Comparison of ENCODE assay signal across 9 cellular contexts in genomic region chr1:31666290-31666963, GRCh38. TPM values are rescaled to one million over a fixed set of nuclear protein-coding genes. Genes with fewer than 3 reads are reported as not detected.
DNase-seq lines count a peak whose midpoint lies in the region; ATAC-seq, FAIRE-seq and TF ChIP-seq lines count a peak whose summit lies in the region.
"Had no signal": no experiment of that assay in that cellular context is flagged by ENCODE, and none has a peak within 500 bp of the region (broad histone marks: within the 10 kb centered on the region; RNA-seq: fewer than 3 reads in every experiment).

No MANE protein-coding gene starts in this region.

- no peak overlapping the region for H3K4me2 ChIP-seq in PC-3 (ENCODE audit: low read length)

- H3K4me1 Mint-ChIP-seq in stimulated activated memory B cell treated with anti-CD40 and anti-IgM and Interleukin-4, amounts not matched to agents 10 μg/mL and 1 μg/mL and 100 μg/mL, for 72 hours = peaks cover 17% of the 10 kb centered on the region

- BruUV-seq in PC-3 (replicated peaks; lab: Mats Ljungman, UMichigan) = no TSS peak

- H3K4me1 ChIP-seq in PC-3 (ENCODE audit: insufficient read depth, low read length) = peaks cover 28% of the 10 kb centered on the region
- H3K4me1 ChIP-seq in esophagus squamous epithelium = peaks cover 28 to 61% (median 48%) of the 10 kb centered on the region in 3 donors
- H3K4me1 ChIP-seq in pancreas = peaks cover 0 to 8% (median 6%) of the 10 kb centered on the region in 3 donors

- no peaks in the 10 kb centered on the region for H3K36me3 ChIP-seq in PC-3 (ENCODE audit: low read depth, low read length)
- no peaks in the 10 kb centered on the region for H3K36me3 ChIP-seq in esophagus squamous epithelium
- no peaks in the 10 kb centered on the region for H3K36me3 ChIP-seq in pancreas

- POLR2A ChIA-PET in PC-3 (lab: Charles Lee; ENCODE audit: unreplicated experiment) = no interaction called here

- TF ChIP-seq CTCF in PC-3 (conservative IDR thresholded peaks at IDR 0.05; ENCODE audit: low read depth, low read length) = no peak
- no peak for TF ChIP-seq CTCF in esophagus squamous epithelium (IDR thresholded peaks at IDR 0.05)
- no peak for TF ChIP-seq CTCF in pancreas (IDR thresholded peaks at IDR 0.05)

- WGBS in esophagus squamous epithelium, 2 donors = 21 to 55% methylated on average over 8 to 9 of the region's 9 CpGs
- 58 to 63% methylated on average over 9 of the region's 9 CpGs for WGBS in pancreas, 2 donors

- intact Hi-C loops in PC-3 (cut with micrococcal nuclease) (no loop called here), esophagus squamous epithelium (cut with DNase I) (loop anchor here (10.0 kb wide), 1 partner anchor 298 kb away; no protein-coding TSS in a partner anchor), pancreas (cut with DNase I) (no loop called here)

- H3K4me3 ChIP-seq in PC-3 (ENCODE audit: low read length) (no peak overlapping the region), esophagus squamous epithelium (no peak overlapping the region), pancreas (no peak overlapping the region)

- CTCF ChIA-PET in PC-3 (lab: Charles Lee) = interaction anchor here (0.9 to 1.6 kb wide), 5 partner anchors 35 to 123 kb away, joined by 3 to 6 read pairs (median 3); no protein-coding TSS in a partner anchor

- peak overlapping the region; percentile 50; the same call in 1 of the 2 replicates for H2AFZ ChIP-seq in PC-3 (ENCODE audit: low read length)

- no peaks in the 10 kb centered on the region for H3K27me3 ChIP-seq in PC-3 (ENCODE audit: low read length)
- no peaks in the 10 kb centered on the region for H3K27me3 ChIP-seq in esophagus squamous epithelium
- H3K27me3 ChIP-seq in pancreas = no peaks in the 10 kb centered on the region

- H3K9ac ChIP-seq in PC-3 (ENCODE audit: low read length) = peak overlapping the region; percentile 23; the same call in 1 of the 2 replicates

- H3K4me3 Mint-ChIP-seq in stimulated activated memory B cell treated with anti-CD40 and anti-IgM and Interleukin-4, amounts not matched to agents 10 μg/mL and 1 μg/mL and 100 μg/mL, for 72 hours = no peak overlapping the region

- H3K9me3 ChIP-seq in PC-3 (ENCODE audit: low read length) (no peaks in the 10 kb centered on the region), esophagus squamous epithelium (no peaks in the 10 kb centered on the region), pancreas (no peaks in the 10 kb centered on the region)

- no peaks in the 10 kb centered on the region for H3K9me3 Mint-ChIP-seq in stimulated activated memory B cell treated with anti-CD40 and anti-IgM and Interleukin-4, amounts not matched to agents 10 μg/mL and 1 μg/mL and 100 μg/mL, for 72 hours

- H3K27ac ChIP-seq in PC-3 (ENCODE audit: low read length) = peak overlapping the region; percentile 50
- peak overlapping the region in 3 of 4 donors; percentile 19 to 70 (median 45) for H3K27ac ChIP-seq in esophagus squamous epithelium
- peak overlapping the region in 1 of 4 donors; percentile 44 for H3K27ac ChIP-seq in pancreas

- DNase-seq in DMS53 treated with DMSO at 0.1 percent for 48 hours (lab: John Stamatoyannopoulos, UW; ENCODE audit: unreplicated experiment) = peak; percentile 49
- peak; percentile 66 for DNase-seq in PC-3
- no peak for DNase-seq in esophagus squamous epithelium (lab: John Stamatoyannopoulos, UW)
- peak in 1 of 6 donors; percentile 49 for DNase-seq in pancreas
- no peak for DNase-seq in KBM-7
- DNase-seq: activated CD4-positive, alpha-beta T cell treated with anti-CD3 and anti-CD28 coated beads, Interleukin-2, amount 50 U/mL, for 48 hours had no signal

- peaks cover 45% of the 10 kb centered on the region for H3K27me3 Mint-ChIP-seq in stimulated activated memory B cell treated with anti-CD40 and anti-IgM and Interleukin-4, amounts not matched to agents 10 μg/mL and 1 μg/mL and 100 μg/mL, for 72 hours

- H3K79me2 ChIP-seq in PC-3 (ENCODE audit: low read length) = no peaks in the 10 kb centered on the region

- FAIRE-seq in pancreas (lab: Jason Lieb, UNC) = no peak

- in situ Hi-C loops in KBM-7 (cut with MboI; ENCODE audit: low pct_unique_long_range_greater_than_20kb, low sequenced_read_pairs) = no loop called here

- no peaks in the 10 kb centered on the region for H3F3A ChIP-seq in PC-3 (ENCODE audit: low read length, unreplicated experiment)

- ATAC-seq in PC-3 = peak; percentile 71
- ATAC-seq in pancreas = peak in 3 of 4 donors; percentile 8 to 50 (median 20)
- ATAC-seq in stimulated activated memory B cell treated with anti-CD40 and anti-IgM and Interleukin-4, amounts not matched to agents 10 μg/mL and 1 μg/mL and 100 μg/mL, for 72 hours = no peak
- ATAC-seq in HG02763 (IDR thresholded peaks at IDR 0.05; ENCODE audit: unreplicated experiment) = no peak
- ATAC-seq in GM19351 (IDR thresholded peaks at IDR 0.05; ENCODE audit: unreplicated experiment) = no peak

- no peaks in the 10 kb centered on the region for H3K9me2 ChIP-seq in PC-3 (replicated peaks; ENCODE audit: low read length)

- TF ChIP-seq POLR2A in esophagus squamous epithelium (IDR thresholded peaks at IDR 0.05) = no peak

- no peak overlapping the region for H3K27ac Mint-ChIP-seq in stimulated activated memory B cell treated with anti-CD40 and anti-IgM and Interleukin-4, amounts not matched to agents 10 μg/mL and 1 μg/mL and 100 μg/mL, for 72 hours

- H4K20me1 ChIP-seq in PC-3 (ENCODE audit: low read length) = no peaks in the 10 kb centered on the region

- no peaks in the 10 kb centered on the region for H3K36me3 Mint-ChIP-seq in stimulated activated memory B cell treated with anti-CD40 and anti-IgM and Interleukin-4, amounts not matched to agents 10 μg/mL and 1 μg/mL and 100 μg/mL, for 72 hours

RNA-seq across cellular contexts. Expression of gene PEF1, which starts 21.8 kb away (rescaled TPM):
- total RNA-seq in PC-3 (2014; rRNA removed) (88.4 and 91.6 TPM in 2 replicates), esophagus squamous epithelium (10 to 100 TPM; 59.1 to 69.8 (median 63.6) TPM), pancreas (10 to 100 TPM; 14.5 to 27.2 (median 17.5) TPM)
- polyA plus RNA-seq in pancreas = 10 to 100 TPM; 27.0 to 47.3 TPM

RNA-seq across cellular contexts. Expression of gene COL16A1, which starts 37.4 kb away (rescaled TPM):
- total RNA-seq in PC-3 (2014; rRNA removed) (1.7 and 5.0 TPM in 2 replicates), esophagus squamous epithelium (10 to 100 TPM in 2 of 4 donors, 1 to 10 TPM in 2; 8.8 to 35.5 (median 16.4) TPM), pancreas (10 to 100 TPM in 3 of 6 donors, 1 to 10 TPM in 3; 3.3 to 26.7 (median 8.0) TPM)
- 10 to 100 TPM; 15.1 to 19.3 TPM for polyA plus RNA-seq in pancreas

RNA-seq across cellular contexts. Expression of gene HCRTR1, which starts 48.9 kb away (rescaled TPM):
- not detected in 2 replicates for total RNA-seq in PC-3 (2014; rRNA removed)
- total RNA-seq in esophagus squamous epithelium = under 1 TPM in 1 of 4 donors, not detected in 3; 0.22 TPM
- total RNA-seq in pancreas = under 1 TPM in 1 of 6 donors, not detected in 5; 0.14 TPM
- under 1 TPM; 0.19 to 0.52 TPM for polyA plus RNA-seq in pancreas

Comparison
In these comparisons a context has a peak if more than half of its experiments do, and no peak if none do; other contexts are left out.
1. DNase-seq: peak in DMS53 treated with DMSO at 0.1 percent for 48 hours (single experiment) and PC-3 (single experiment); none in esophagus squamous epithelium (single experiment) and KBM-7 (single experiment).
2. ATAC-seq: peak in PC-3 (single experiment) and pancreas (3 of 4); none in stimulated activated memory B cell treated with anti-CD40 and anti-IgM and Interleukin-4, amounts not matched to agents 10 μg/mL and 1 μg/mL and 100 μg/mL, for 72 hours (single experiment), HG02763 (single experiment) and GM19351 (single experiment).